ENCODE assay signal across 20 cellular contexts in genomic region chr2:127663566-127664064, GRCh38. TPM values are rescaled to one million over a fixed set of nuclear protein-coding genes. Genes with fewer than 3 reads are reported as not detected.
DNase-seq lines count a peak whose midpoint lies in the region; ATAC-seq, FAIRE-seq and TF ChIP-seq lines count a peak whose summit lies in the region.
"Had no signal": no experiment of that assay in that cellular context is flagged by ENCODE, and none has a peak within 500 bp of the region (broad histone marks: within the 10 kb centered on the region; RNA-seq: fewer than 3 reads in every experiment).

No MANE protein-coding gene starts in this region.

- H3K4me3 ChIP-seq in astrocyte (ENCODE audit: insufficient read depth, low read depth, low read length) (no peak overlapping the region), lower lobe of right lung (peak overlapping the region; percentile 48), sigmoid colon (peak overlapping the region; percentile 26 to 52 (median 44))

- H3K27ac ChIP-seq in astrocyte (ENCODE audit: low read depth, low read length) (no peak overlapping the region), lower lobe of right lung (peak overlapping the region; percentile 83), sigmoid colon (peak overlapping the region; percentile 86 to 97 (median 92))

- H3K4me3 Mint-ChIP-seq in astrocyte (ENCODE audit: unreplicated experiment), result no peak overlapping the region
- H3K4me3 Mint-ChIP-seq: activated T-helper 1 cell treated with anti-CD3 and anti-CD28 coated beads, Interleukin-12 subunit alpha, Interleukin-12 subunit beta, Interleukin-2, Interleukin-4 antibody, amounts not matched to agents 30 ng/mL and 10 ng/mL and 1 ng/mL, durations not matched to agents 14 hours and 24 hours and 36 hours; HFFc6; natural killer cell had no signal

- H3K4me2 ChIP-seq in astrocyte (ENCODE audit: low read length), result peak overlapping the region; percentile 80

- H3K27ac Mint-ChIP-seq in astrocyte (ENCODE audit: unreplicated experiment), result no peak overlapping the region
- H3K27ac Mint-ChIP-seq: activated T-helper 1 cell treated with anti-CD3 and anti-CD28 coated beads, Interleukin-12 subunit alpha, Interleukin-12 subunit beta, Interleukin-2, Interleukin-4 antibody, amounts not matched to agents 30 ng/mL and 10 ng/mL and 1 ng/mL, durations not matched to agents 14 hours and 24 hours and 36 hours; HFFc6; natural killer cell had no signal

- WGBS in sigmoid colon, 2 donors, result 70 to 76% methylated on average over 6 of the region's 6 CpGs

- H3K79me2 ChIP-seq in astrocyte (ENCODE audit: insufficient read depth, low read length), result peaks cover 12% of the 10 kb centered on the region

- H2AFZ ChIP-seq in astrocyte (ENCODE audit: low read depth, low read length), result no peak overlapping the region

- H4K20me1 ChIP-seq in astrocyte (ENCODE audit: insufficient read depth, low read length), result peaks cover 47% of the 10 kb centered on the region

- no peak for FAIRE-seq in astrocyte (lab: Jason Lieb, UNC)
- FAIRE-seq: D721Med had no signal

- intact Hi-C loops in lower lobe of right lung (cut with DNase I), result no loop called here
- intact Hi-C loops in sigmoid colon (cut with DNase I), result no loop called here

- ATAC-seq in lower lobe of right lung (no peak), HG03457 (IDR thresholded peaks at IDR 0.05; ENCODE audit: unreplicated experiment) (no peak)

- peaks cover 9% of the 10 kb centered on the region for H3K27me3 Mint-ChIP-seq in astrocyte (ENCODE audit: low read depth, unreplicated experiment)

- H3K4me1 ChIP-seq in ES-I3 (ENCODE audit: insufficient read depth, low read length) (peaks cover 7% of the 10 kb centered on the region; the same call in 1 of the 2 replicates), astrocyte (ENCODE audit: insufficient read depth, low read length) (peaks cover 4% of the 10 kb centered on the region), lower lobe of right lung (peaks cover 52% of the 10 kb centered on the region), sigmoid colon (peaks cover 0 to 96% (median 92%) of the 10 kb centered on the region in 4 donors)

- peaks cover 20% of the 10 kb centered on the region for H3K36me3 Mint-ChIP-seq in astrocyte (ENCODE audit: low read depth, unreplicated experiment)
- H3K36me3 Mint-ChIP-seq: natural killer cell had no signal

- DNase-seq in astrocyte (ENCODE audit: low read depth) (no peak), lower lobe of right lung (peak; percentile 18), sigmoid colon (peak; percentile 58), ureter (ENCODE audit: low spot score) (no peak), NCI-H187 (lab: John Stamatoyannopoulos, UW) (no peak)
- no peak for DNase-seq in stimulated activated CD4-positive, alpha-beta T cell treated with anti-CD3 and anti-CD28 coated beads, Interleukin-4, amount 100 ng/mL, for 24 hours
- DNase-seq: activated CD4-positive, alpha-beta T cell treated with anti-CD3 and anti-CD28 coated beads, Interleukin-2, amount 50 U/mL, for 1 hour; foreskin fibroblast; HFFc6; MM.1S; natural killer cell; SIG-M5; substantia nigra; T-helper 9 cell had no signal

- no peak for TF ChIP-seq POLR2A in sigmoid colon (IDR thresholded peaks at IDR 0.05)

- H3K9me3 ChIP-seq in ES-I3 (ENCODE audit: control insufficient read depth, insufficient read depth, low read length) (no peaks in the 10 kb centered on the region), astrocyte (ENCODE audit: insufficient read depth, low read depth, low read length) (no peaks in the 10 kb centered on the region), lower lobe of right lung (no peaks in the 10 kb centered on the region), sigmoid colon (no peaks in the 10 kb centered on the region)

- H3K9ac ChIP-seq in ES-I3 (ENCODE audit: low read depth, low read length) (peak overlapping the region; percentile 61; the same call in 1 of the 2 replicates), astrocyte (ENCODE audit: low read length) (no peak overlapping the region)

- peaks cover 22% of the 10 kb centered on the region for H3K27me3 ChIP-seq in astrocyte (ENCODE audit: insufficient read depth, low read length)
- peaks cover 8% of the 10 kb centered on the region for H3K27me3 ChIP-seq in lower lobe of right lung (ENCODE audit: low read depth)
- no peaks in the 10 kb centered on the region for H3K27me3 ChIP-seq in sigmoid colon

- H3K4me1 Mint-ChIP-seq in astrocyte (ENCODE audit: low read depth, unreplicated experiment), result peaks cover 29% of the 10 kb centered on the region

- no peaks in the 10 kb centered on the region for H3K36me3 ChIP-seq in ES-I3 (ENCODE audit: insufficient read depth, low read length)
- H3K36me3 ChIP-seq in astrocyte (ENCODE audit: insufficient read depth, low read length), result no peaks in the 10 kb centered on the region
- peaks cover 6% of the 10 kb centered on the region for H3K36me3 ChIP-seq in lower lobe of right lung
- H3K36me3 ChIP-seq in sigmoid colon, result peaks cover 0 to 12% (median 5%) of the 10 kb centered on the region in 4 donors

- peaks cover 3% of the 10 kb centered on the region for H3K9me3 Mint-ChIP-seq in astrocyte (ENCODE audit: unreplicated experiment)
- H3K9me3 Mint-ChIP-seq: activated T-helper 1 cell treated with anti-CD3 and anti-CD28 coated beads, Interleukin-12 subunit alpha, Interleukin-12 subunit beta, Interleukin-2, Interleukin-4 antibody, amounts not matched to agents 30 ng/mL and 10 ng/mL and 1 ng/mL, durations not matched to agents 14 hours and 24 hours and 36 hours; HFFc6; natural killer cell had no signal

- TF ChIP-seq CTCF in astrocyte (IDR thresholded peaks at IDR 0.05; ENCODE audit: insufficient read depth, low read depth, low read length) (no peak), lower lobe of right lung (IDR thresholded peaks at IDR 0.05) (no peak), sigmoid colon (IDR thresholded peaks at IDR 0.05) (no peak)

- TF ChIP-seq EP300 in sigmoid colon (IDR thresholded peaks at IDR 0.05), result no peak

RNA-seq across cellular contexts. Expression of gene LIMS2, which starts 11.7 kb away (rescaled TPM):
- total RNA-seq in astrocyte (73.3 and 75.1 TPM in 2 replicates), lower lobe of right lung (148 TPM), sigmoid colon (100 to 1,000 TPM; 125 to 357 (median 195) TPM), ureter (112 TPM)
- polyA plus RNA-seq in sigmoid colon, result 10 to 100 TPM in 2 of 3 donors, 1 to 10 TPM in 1; 3.2 to 40.6 (median 17.4) TPM

RNA-seq across cellular contexts. Expression of gene GPR17, which starts 17.7 kb away (rescaled TPM):
- total RNA-seq in astrocyte, result 0.18 TPM in 1 of 2 replicates, not detected in the other
- 0.18 TPM for total RNA-seq in lower lobe of right lung
- 1 to 10 TPM in 1 of 4 donors, under 1 TPM in 2, not detected in 1; 0.36 to 1.4 (median 0.66) TPM for total RNA-seq in sigmoid colon
- polyA plus RNA-seq in sigmoid colon, result under 1 TPM in 2 of 3 donors, not detected in 1; 0.48 to 0.60 TPM
- total RNA-seq in ureter, result not detected
- total RNA-seq: activated T-helper 1 cell treated with anti-CD3 and anti-CD28 coated beads, Interleukin-12 subunit alpha, Interleukin-12 subunit beta, Interleukin-2, Interleukin-4 antibody, amounts not matched to agents 30 ng/mL and 10 ng/mL and 1 ng/mL, durations not matched to agents 14 hours and 24 hours and 36 hours; dermis microvascular lymphatic vessel endothelial cell; HFFc6; HT1080; natural killer cell had no signal

RNA-seq across cellular contexts. Expression of gene SFT2D3, which starts 37.7 kb away (rescaled TPM):
- 2.9 and 3.0 TPM in 2 replicates for total RNA-seq in astrocyte
- total RNA-seq in lower lobe of right lung, result 7.4 TPM
- 1 to 10 TPM; 5.6 to 8.6 (median 7.9) TPM for total RNA-seq in sigmoid colon
- polyA plus RNA-seq in sigmoid colon, result 1 to 10 TPM; 1.4 to 6.5 (median 1.8) TPM
- total RNA-seq in ureter, result 7.3 TPM

Comparison
In these comparisons a context has a peak if more than half of its experiments do, and no peak if none do; other contexts are left out.
1. DNase-seq: peak in lower lobe of right lung (single experiment) and sigmoid colon (single experiment); none in astrocyte (single experiment), ureter (single experiment), NCI-H187 (0 of 2) and stimulated activated CD4-positive, alpha-beta T cell treated with anti-CD3 and anti-CD28 coated beads, Interleukin-4, amount 100 ng/mL, for 24 hours (single experiment).